In the genomic region with DNA sequence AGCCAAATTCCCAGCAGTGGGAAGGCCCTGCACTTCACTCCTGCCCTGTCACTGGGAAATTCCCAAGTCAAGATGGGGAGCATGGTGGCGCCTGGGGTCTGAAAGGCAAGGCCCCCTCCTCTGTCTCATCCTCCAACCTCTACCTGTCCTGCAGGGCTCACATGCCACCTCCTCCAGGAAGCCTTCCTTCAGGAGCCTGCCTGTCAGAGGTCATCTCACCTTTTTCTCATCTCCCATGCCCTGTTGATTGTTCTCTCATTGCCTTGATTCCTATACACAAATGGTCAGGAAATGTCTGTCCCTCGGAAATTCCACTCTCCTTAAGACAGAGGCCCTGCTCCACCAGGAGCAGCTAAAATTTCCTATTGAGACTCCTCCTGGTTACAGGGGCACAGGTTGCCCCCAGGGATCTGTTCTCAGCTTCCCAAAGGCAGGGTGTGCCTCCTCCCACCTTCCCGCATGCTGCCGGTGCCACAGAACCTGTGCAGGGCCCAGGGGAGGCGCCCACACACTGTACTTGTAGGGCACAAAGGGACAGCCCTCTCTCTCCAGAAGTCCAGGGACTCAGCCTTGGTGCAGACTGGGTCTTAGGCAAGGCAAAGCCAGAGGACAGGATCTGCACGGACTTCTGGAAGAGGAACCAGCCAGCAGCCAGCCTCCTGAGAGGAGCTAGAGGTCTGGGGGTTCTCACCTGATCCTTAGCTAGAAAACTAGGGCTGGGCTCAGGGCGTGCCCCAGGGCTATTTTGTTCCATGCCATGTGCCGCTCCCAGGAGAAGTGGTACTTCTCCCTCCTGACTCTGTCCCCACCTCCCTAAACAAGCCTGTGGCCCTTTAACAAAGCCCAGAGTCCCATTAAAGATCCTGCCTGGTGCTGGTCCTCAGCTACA, we compare ENCODE assay signal across 21 cellular contexts.
"Had no signal": no experiment of that assay in that cellular context is flagged by ENCODE, and none has a peak within 500 bp of the region (broad histone marks: within the 10 kb centered on the region; RNA-seq: fewer than 3 reads in every experiment).

No MANE protein-coding gene starts in this region.

- H3K27me3 ChIP-seq: hepatocyte had no signal

- H2AFZ ChIP-seq: hepatocyte had no signal

- H3K4me3 ChIP-seq: hepatocyte had no signal

- H3K4me2 ChIP-seq: hepatocyte had no signal

- H3K27ac ChIP-seq: foreskin keratinocyte, hepatocyte had no signal

- DNase-seq: activated B cell treated with CpG ODN at 0.5 μM for 24 hours; activated CD4-positive, alpha-beta T cell treated with anti-CD3 and anti-CD28 coated beads for 4 hours; activated CD4-positive, alpha-beta T cell treated with anti-CD3 and anti-CD28 coated beads, Interleukin-2, amount 50 U/mL, for 48 hours; activated CD8-positive, alpha-beta memory T cell treated with anti-CD3 and anti-CD28 coated beads, Interleukin-2, amount 50 U/mL, for 48 hours; activated naive CD4-positive, alpha-beta T cell; activated naive CD8-positive, alpha-beta T cell treated with anti-CD3 and anti-CD28 coated beads, Interleukin-2, amount 10 ng/mL, durations not matched to agents 7 days and 5 days; activated T-cell treated with anti-CD3 and anti-CD28 coated beads, Interleukin-2, amount 50 U/mL, for 4 hours; amniotic stem cell; dermis blood vessel endothelial cell; effector CD8-positive, alpha-beta T cell; foreskin keratinocyte; immature natural killer cell; kidney glomerular epithelial cell; left ventricle myocardium superior; nephron progenitor cell; occipital lobe; stimulated activated CD4-positive, alpha-beta T cell treated with anti-CD3 and anti-CD28 coated beads, Interleukin-2, amount 100 ng/mL, for 48 hours; stimulated activated CD8-positive, alpha-beta memory T cell treated with anti-CD3 and anti-CD28 coated beads, Interleukin-4, amount 100 ng/mL, for 48 hours; stimulated activated naive B cell treated with anti-CD40 and anti-IgM and Interleukin-4, amounts not matched to agents 10 μg/mL and 1 μg/mL and 100 μg/mL, for 72 hours; T1000 had no signal

- ATAC-seq: activated T-cell treated with anti-CD3 and anti-CD28 coated beads, Interleukin-2, amount 50 U/mL, for 4 hours; foreskin keratinocyte had no signal

- H3K79me2 ChIP-seq: hepatocyte had no signal

- H3K4me1 ChIP-seq: foreskin keratinocyte had no signal
